In the genomic region with DNA sequence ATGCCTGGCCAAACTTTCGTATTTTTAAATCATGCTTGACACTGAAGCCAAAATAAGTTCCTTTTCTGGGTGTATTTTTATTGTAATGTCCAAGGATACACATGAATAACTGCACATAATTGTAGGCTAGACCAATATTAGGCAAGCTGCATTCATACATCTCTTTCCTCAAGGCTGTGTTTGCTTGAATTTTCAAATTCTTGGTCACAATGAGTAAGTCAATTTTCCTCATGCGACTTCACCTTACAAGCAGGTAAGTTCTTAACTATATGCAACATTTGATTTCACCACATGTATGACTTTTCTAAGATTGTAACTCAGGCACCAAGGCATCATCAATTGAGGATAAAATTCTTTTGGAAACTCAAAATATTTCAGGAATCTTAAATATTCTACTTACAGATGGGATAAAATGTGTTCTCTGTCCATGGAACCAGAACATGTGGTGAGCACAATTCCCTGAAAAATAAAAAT, we compare ENCODE assay signal across 10 cellular contexts.
DNase-seq lines count a peak whose midpoint lies in the region; ATAC-seq and FAIRE-seq lines count a peak whose summit lies in the region.
"Had no signal": no experiment of that assay in that cellular context is flagged by ENCODE, and none has a peak within 500 bp of the region (broad histone marks: within the 10 kb centered on the region; RNA-seq: fewer than 3 reads in every experiment).

No MANE protein-coding gene starts in this region.

- peaks cover 42% of the 10 kb centered on the region for H3K4me1 Mint-ChIP-seq in activated T-helper 2 cell treated with anti-CD3 and anti-CD28 coated beads, Interferon-gamma antibody, Interleukin-2, Interleukin-4, amounts not matched to agents 10 μg/mL and 5 μg/mL and 100 μg/mL, durations not matched to agents 14 hours and 24 hours and 36 hours (ENCODE audit: low read depth)

- H3K36me3 ChIP-seq in ACC112 (ENCODE audit: insufficient read depth, low read length): no peaks in the 10 kb centered on the region
- H3K36me3 ChIP-seq in GM23248 (ENCODE audit: low read depth): no peaks in the 10 kb centered on the region
- H3K36me3 ChIP-seq: adrenal gland, neutrophil had no signal

- no peak for ATAC-seq in GM21526 (IDR thresholded peaks at IDR 0.05; ENCODE audit: low FRiP score, unreplicated experiment)

- no peak for FAIRE-seq in HTR-8/SVneo (lab: Jason Lieb, UNC)

- H3K4me2 ChIP-seq in GM23248 (ENCODE audit: unreplicated experiment): no peak overlapping the region

- no peaks in the 10 kb centered on the region for H4K20me1 ChIP-seq in GM23248 (ENCODE audit: insufficient read depth)

- H3K27ac ChIP-seq in ACC112 (ENCODE audit: low read depth, low read length): peak overlapping the region; percentile 66
- peak overlapping the region; percentile 14 for H3K27ac ChIP-seq in GM23248
- H3K27ac ChIP-seq: neutrophil had no signal

- H3K4me3 ChIP-seq in ACC112 (ENCODE audit: low read depth, low read length): no peak overlapping the region
- H3K4me3 ChIP-seq in GM23248: no peak overlapping the region
- H3K4me3 ChIP-seq: adrenal gland had no signal

- H3K27me3 Mint-ChIP-seq in activated T-helper 2 cell treated with anti-CD3 and anti-CD28 coated beads, Interferon-gamma antibody, Interleukin-2, Interleukin-4, amounts not matched to agents 10 μg/mL and 5 μg/mL and 100 μg/mL, durations not matched to agents 14 hours and 24 hours and 36 hours (ENCODE audit: low read depth): no peaks in the 10 kb centered on the region

- no peaks in the 10 kb centered on the region for H3K79me2 ChIP-seq in ACC112 (ENCODE audit: control insufficient read depth, insufficient read depth, low read length, unreplicated experiment)
- H3K79me2 ChIP-seq in GM23248 (ENCODE audit: insufficient read depth): no peaks in the 10 kb centered on the region

- peaks cover 39% of the 10 kb centered on the region for H3F3A ChIP-seq in GM23248 (ENCODE audit: insufficient read depth)

- in situ Hi-C loops in GM23248 (cut with MboI): no loop called here

- H3K27me3 ChIP-seq in ACC112 (ENCODE audit: insufficient read depth, low read length) (no peaks in the 10 kb centered on the region), GM23248 (replicated peaks; ENCODE audit: insufficient read depth) (no peaks in the 10 kb centered on the region)
- H3K27me3 ChIP-seq: adrenal gland, neutrophil had no signal

- no peaks in the 10 kb centered on the region for H3K9me3 Mint-ChIP-seq in activated T-helper 2 cell treated with anti-CD3 and anti-CD28 coated beads, Interferon-gamma antibody, Interleukin-2, Interleukin-4, amounts not matched to agents 10 μg/mL and 5 μg/mL and 100 μg/mL, durations not matched to agents 14 hours and 24 hours and 36 hours

- H3K4me3 Mint-ChIP-seq in activated T-helper 2 cell treated with anti-CD3 and anti-CD28 coated beads, Interferon-gamma antibody, Interleukin-2, Interleukin-4, amounts not matched to agents 10 μg/mL and 5 μg/mL and 100 μg/mL, durations not matched to agents 14 hours and 24 hours and 36 hours (ENCODE audit: low read depth): peak overlapping the region; percentile 64

- peak overlapping the region; percentile 97 for H3K27ac Mint-ChIP-seq in activated T-helper 2 cell treated with anti-CD3 and anti-CD28 coated beads, Interferon-gamma antibody, Interleukin-2, Interleukin-4, amounts not matched to agents 10 μg/mL and 5 μg/mL and 100 μg/mL, durations not matched to agents 14 hours and 24 hours and 36 hours

- H3K4me1 ChIP-seq in ACC112 (ENCODE audit: control insufficient read depth, insufficient read depth, low read length, unreplicated experiment) (peaks cover 26% of the 10 kb centered on the region), GM23248 (ENCODE audit: insufficient read depth) (peaks cover 22% of the 10 kb centered on the region)
- H3K4me1 ChIP-seq: adrenal gland had no signal

- intact Hi-C loops in activated T-helper 2 cell treated with anti-CD3 and anti-CD28 coated beads, Interferon-gamma antibody, Interleukin-2, Interleukin-4, amounts not matched to agents 10 μg/mL and 5 μg/mL and 100 μg/mL, durations not matched to agents 14 hours and 24 hours and 36 hours (cut with micrococcal nuclease): loop anchor here (2.0 to 5.0 kb wide), 2 partner anchors 109 to 243 kb away; no protein-coding TSS in a partner anchor

- WGBS in GM23248 (ENCODE audit: low coverage in 1 of 2, low lambda C conversion rate in 2 of 2, missing lambda C conversion rate in 2 of 2), 2 experiments: 79 to 87% methylated on average over 2 of the region's 2 CpGs

- peak; percentile 17 for DNase-seq in GM23248
- DNase-seq in activated T-helper 2 cell treated with anti-CD3 and anti-CD28 coated beads, Interferon-gamma antibody, Interleukin-2, Interleukin-4, amounts not matched to agents 10 μg/mL and 5 μg/mL and 100 μg/mL, durations not matched to agents 14 hours and 24 hours and 36 hours (ENCODE audit: low spot score): no peak
- DNase-seq in kidney glomerular epithelial cell (lab: John Stamatoyannopoulos, UW): peak; percentile 32
- DNase-seq in stimulated activated CD4-positive, alpha-beta T cell treated with anti-CD3 and anti-CD28 coated beads, Interleukin-12 subunit alpha, Interleukin-12 subunit beta, amount 100 ng/mL, for 4 hours: no peak
- no peak for DNase-seq in HTR-8/SVneo (ENCODE audit: insufficient read length, low spot score)
- DNase-seq in hippocampal formation (lab: John Stamatoyannopoulos, UW): no peak
- DNase-seq: adrenal gland had no signal

- no peaks in the 10 kb centered on the region for H3K36me3 Mint-ChIP-seq in activated T-helper 2 cell treated with anti-CD3 and anti-CD28 coated beads, Interferon-gamma antibody, Interleukin-2, Interleukin-4, amounts not matched to agents 10 μg/mL and 5 μg/mL and 100 μg/mL, durations not matched to agents 14 hours and 24 hours and 36 hours (ENCODE audit: low read depth)

- H3K9me2 ChIP-seq in GM23248 (ENCODE audit: insufficient read depth): no peaks in the 10 kb centered on the region

- no peaks in the 10 kb centered on the region for H3K9me3 ChIP-seq in GM23248 (ENCODE audit: low read depth)
- H3K9me3 ChIP-seq: adrenal gland, neutrophil had no signal

- H2AFZ ChIP-seq in ACC112 (ENCODE audit: low read length, unreplicated experiment): peak overlapping the region; percentile 89
- peak overlapping the region; percentile 54; the same call in 1 of the 2 replicates for H2AFZ ChIP-seq in GM23248

- H3K9ac ChIP-seq in GM23248: no peak overlapping the region

Comparison
In these comparisons a context has a peak if more than half of its experiments do, and no peak if none do; other contexts are left out.
1. DNase-seq: peak in GM23248 (single experiment) and kidney glomerular epithelial cell (single experiment); none in activated T-helper 2 cell treated with anti-CD3 and anti-CD28 coated beads, Interferon-gamma antibody, Interleukin-2, Interleukin-4, amounts not matched to agents 10 μg/mL and 5 μg/mL and 100 μg/mL, durations not matched to agents 14 hours and 24 hours and 36 hours (single experiment), stimulated activated CD4-positive, alpha-beta T cell treated with anti-CD3 and anti-CD28 coated beads, Interleukin-12 subunit alpha, Interleukin-12 subunit beta, amount 100 ng/mL, for 4 hours (single experiment), HTR-8/SVneo (single experiment) and hippocampal formation (0 of 2).